ENCODE assay signal across 25 cellular contexts in genomic region chr2:152804687-152805408, GRCh38.
"Had no signal": no experiment of that assay in that cellular context is flagged by ENCODE, and none has a peak within 500 bp of the region (broad histone marks: within the 10 kb centered on the region; RNA-seq: fewer than 3 reads in every experiment).

No MANE protein-coding gene starts in this region.

- H3K27me3 Mint-ChIP-seq: progenitor cell of endocrine pancreas had no signal

- H3K4me1 Mint-ChIP-seq: nephron, neural progenitor cell had no signal

- H3K36me3 ChIP-seq: neural progenitor cell, ovary, spleen, stomach, tibial artery, transverse colon, vagina had no signal

- H3K9me3 ChIP-seq: ovary, psoas muscle, stomach, tibial artery, transverse colon, vagina had no signal

- H3K9me3 Mint-ChIP-seq: naive thymus-derived CD4-positive, alpha-beta T cell; natural killer cell; type B pancreatic cell had no signal

- ATAC-seq: naive thymus-derived CD4-positive, alpha-beta T cell; psoas muscle; right cardiac atrium; sciatic nerve had no signal

- H3K4me1 ChIP-seq: neural progenitor cell, parathyroid adenoma, psoas muscle, spleen, stomach, tibial artery, transverse colon, vagina had no signal

- H3K27ac Mint-ChIP-seq: naive thymus-derived CD4-positive, alpha-beta T cell; nephron; neural progenitor cell; type B pancreatic cell had no signal

- H3K27ac ChIP-seq: neural progenitor cell, ovary, parathyroid adenoma, psoas muscle, skin epidermis, spleen, stomach, tibial artery, transverse colon, vagina had no signal

- H3K4me3 ChIP-seq: neural progenitor cell, ovary, psoas muscle, skin epidermis, smooth muscle cell, spleen, stomach, tibial artery, transverse colon, vagina had no signal

- H3K4me3 Mint-ChIP-seq: natural killer cell, nephron, neural progenitor cell, type B pancreatic cell had no signal

- H3K27me3 ChIP-seq: neural progenitor cell, ovary, spleen, stomach, tibial artery, transverse colon, vagina had no signal

- H3K36me3 Mint-ChIP-seq: naive thymus-derived CD4-positive, alpha-beta T cell; natural killer cell; type B pancreatic cell had no signal

- DNase-seq: naive thymus-derived CD4-positive, alpha-beta T cell; natural killer cell; occipital lobe; ovary; psoas muscle; spleen; stimulated activated CD4-positive, alpha-beta T cell treated with anti-CD3 and anti-CD28 coated beads, Interleukin-12 subunit alpha, Interleukin-12 subunit beta, amount 100 ng/mL, for 4 hours; stimulated activated CD4-positive, alpha-beta T cell treated with anti-CD3 and anti-CD28 coated beads, Interleukin-1b, Interleukin-23, amount 100 ng/mL, for 48 hours; stimulated activated CD4-positive, alpha-beta T cell treated with anti-CD3 and anti-CD28 coated beads, Interleukin-4, amount 100 ng/mL, for 1 hour; stimulated activated CD4-positive, alpha-beta T cell treated with anti-CD3 and anti-CD28 coated beads, Interleukin-4, amount 100 ng/mL, for 4 hours; stimulated activated CD8-positive, alpha-beta memory T cell treated with anti-CD3 and anti-CD28 coated beads, Interleukin-4, amount 100 ng/mL, for 48 hours; stimulated activated naive CD4-positive, alpha-beta T cell; stomach; tibial artery; transverse colon had no signal
